ENCODE assay signal across 10 cellular contexts in genomic region chr12:122653291-122653690, GRCh38. TPM values are rescaled to one million over a fixed set of nuclear protein-coding genes. Genes with fewer than 3 reads are reported as not detected.
"Had no signal": no experiment of that assay in that cellular context is flagged by ENCODE, and none has a peak within 500 bp of the region (broad histone marks: within the 10 kb centered on the region; RNA-seq: fewer than 3 reads in every experiment).

No MANE protein-coding gene starts in this region.

RNA-seq across cellular contexts. Expression of gene HCAR2, which starts 49.9 kb away (rescaled TPM):
- total RNA-seq: activated B cell treated with CpG ODN at 0.5 μM for 24 hours; activated CD4-positive, alpha-beta memory T cell treated with anti-CD3 and anti-CD28 coated beads for 36 hours; activated CD4-positive, alpha-beta memory T cell treated with anti-CD3 and anti-CD28 coated beads, Interleukin-2, amount 10 ng/mL, durations not matched to agents 7 days and 5 days; activated CD4-positive, alpha-beta T cell treated with anti-CD3 and anti-CD28 coated beads for 36 hours; activated CD4-positive, alpha-beta T cell treated with anti-CD3 and anti-CD28 coated beads, Interleukin-2, amount 10 ng/mL, durations not matched to agents 7 days and 5 days; activated CD8-positive, alpha-beta memory T cell treated with anti-CD3 and anti-CD28 coated beads for 36 hours; activated CD8-positive, alpha-beta memory T cell treated with anti-CD3 and anti-CD28 coated beads, Interleukin-2, amount 10 ng/mL, durations not matched to agents 7 days and 5 days; activated CD8-positive, alpha-beta T cell treated with anti-CD3 and anti-CD28 coated beads for 36 hours; activated CD8-positive, alpha-beta T cell treated with anti-CD3 and anti-CD28 coated beads, Interleukin-2, amount 10 ng/mL, durations not matched to agents 7 days and 5 days; T-helper 2 cell treated with Interferon-gamma antibody and Interleukin-4, amounts not matched to agents 100 ng/mL and 5 ng/mL, for 36 hours had no signal
